In genomic region chr4:48078862-48079655, GRCh38 we compare ENCODE assay signal across 18 cellular contexts. TPM values are rescaled to one million over a fixed set of nuclear protein-coding genes. Genes with fewer than 3 reads are reported as not detected.
DNase-seq lines count a peak whose midpoint lies in the region; ATAC-seq and TF ChIP-seq lines count a peak whose summit lies in the region.
"Had no signal": no experiment of that assay in that cellular context is flagged by ENCODE, and none has a peak within 500 bp of the region (broad histone marks: within the 10 kb centered on the region; RNA-seq: fewer than 3 reads in every experiment).

No MANE protein-coding gene starts in this region.

- POLR2A ChIA-PET in activated CD8-positive, alpha-beta T cell treated with anti-CD3 and anti-CD28 coated beads, Interleukin-2, amount 10 ng/mL, durations not matched to agents 7 days and 5 days (lab: Charles Lee), result no interaction called here

- no peak overlapping the region for H3K27ac ChIP-seq in GM23338 (ENCODE audit: low read depth)
- H3K27ac ChIP-seq: C4-2B had no signal

- no peaks in the 10 kb centered on the region for H3K36me3 ChIP-seq in GM23338 (ENCODE audit: insufficient read depth)

- H3K9me2 ChIP-seq in GM23338 (ENCODE audit: insufficient read depth), result no peaks in the 10 kb centered on the region

- no peaks in the 10 kb centered on the region for H3K79me2 ChIP-seq in GM23338 (replicated peaks; ENCODE audit: insufficient read depth)

- no peaks in the 10 kb centered on the region for H3K27me3 ChIP-seq in GM23338 (ENCODE audit: insufficient read depth)

- TF ChIP-seq CTCF in GM23338 (conservative IDR thresholded peaks at IDR 0.05; ENCODE audit: low read depth in 2 of 2), result no peak

- CTCF ChIA-PET in activated CD8-positive, alpha-beta T cell treated with anti-CD3 and anti-CD28 coated beads, Interleukin-2, amount 10 ng/mL, durations not matched to agents 7 days and 5 days (lab: Charles Lee), result no interaction called here

- H3K4me1 ChIP-seq in GM23338 (ENCODE audit: insufficient read depth), result no peaks in the 10 kb centered on the region

- H3K27me3 Mint-ChIP-seq in GM23338 (ENCODE audit: insufficient read depth, low read depth, poor library complexity) (peaks cover 1% of the 10 kb centered on the region), immature natural killer cell (ENCODE audit: low read depth in 3 of 3) (peaks cover 0 to 4% (median 1%) of the 10 kb centered on the region in 3 donors)
- no peaks in the 10 kb centered on the region for H3K27me3 Mint-ChIP-seq in activated CD8-positive, alpha-beta T cell treated with anti-CD3 and anti-CD28 coated beads, Interleukin-2, amount 10 ng/mL, durations not matched to agents 7 days and 5 days (ENCODE audit: low read depth)
- H3K27me3 Mint-ChIP-seq: central memory CD8-positive, alpha-beta T cell had no signal

- no peaks in the 10 kb centered on the region for H3K4me1 Mint-ChIP-seq in GM23338
- H3K4me1 Mint-ChIP-seq in activated CD8-positive, alpha-beta T cell treated with anti-CD3 and anti-CD28 coated beads, Interleukin-2, amount 10 ng/mL, durations not matched to agents 7 days and 5 days (ENCODE audit: low read depth), result peaks cover 17% of the 10 kb centered on the region
- peaks cover 58 to 98% of the 10 kb centered on the region in 2 donors for H3K4me1 Mint-ChIP-seq in immature natural killer cell

- no peaks in the 10 kb centered on the region for H3F3A ChIP-seq in GM23338 (replicated peaks; ENCODE audit: low read depth)

- no peak for ATAC-seq in GM23338
- ATAC-seq in activated CD8-positive, alpha-beta T cell treated with anti-CD3 and anti-CD28 coated beads, Interleukin-2, amount 10 ng/mL, durations not matched to agents 7 days and 5 days, result no peak
- no peak for ATAC-seq in GM18520 (IDR thresholded peaks at IDR 0.05; ENCODE audit: unreplicated experiment)
- ATAC-seq: WTC11 had no signal

- peak overlapping the region; percentile 34; the same call in 1 of the 2 replicates for H2AFZ ChIP-seq in GM23338

- no peak overlapping the region for H3K27ac Mint-ChIP-seq in GM23338
- H3K27ac Mint-ChIP-seq in activated CD8-positive, alpha-beta T cell treated with anti-CD3 and anti-CD28 coated beads, Interleukin-2, amount 10 ng/mL, durations not matched to agents 7 days and 5 days, result peak overlapping the region; percentile 18
- H3K27ac Mint-ChIP-seq in immature natural killer cell, result peak overlapping the region; percentile 46 to 76 (median 71)
- H3K27ac Mint-ChIP-seq: WTC11 had no signal

- no peaks in the 10 kb centered on the region for H3K36me3 Mint-ChIP-seq in GM23338 (ENCODE audit: low read depth)
- H3K36me3 Mint-ChIP-seq in activated CD8-positive, alpha-beta T cell treated with anti-CD3 and anti-CD28 coated beads, Interleukin-2, amount 10 ng/mL, durations not matched to agents 7 days and 5 days (ENCODE audit: low read depth), result peaks cover 76% of the 10 kb centered on the region
- H3K36me3 Mint-ChIP-seq in immature natural killer cell, result peaks cover 13 to 65% (median 39%) of the 10 kb centered on the region in 3 donors
- H3K36me3 Mint-ChIP-seq: WTC11 had no signal

- H3K9me3 Mint-ChIP-seq in GM23338 (no peaks in the 10 kb centered on the region), immature natural killer cell (no peaks in the 10 kb centered on the region)
- no peaks in the 10 kb centered on the region for H3K9me3 Mint-ChIP-seq in activated CD8-positive, alpha-beta T cell treated with anti-CD3 and anti-CD28 coated beads, Interleukin-2, amount 10 ng/mL, durations not matched to agents 7 days and 5 days (ENCODE audit: insufficient read depth)
- H3K9me3 Mint-ChIP-seq: central memory CD8-positive, alpha-beta T cell; WTC11 had no signal

- H4K20me1 ChIP-seq in GM23338 (replicated peaks; ENCODE audit: insufficient read depth), result no peaks in the 10 kb centered on the region

- no peak overlapping the region for H3K4me2 ChIP-seq in GM23338

- H3K4me3 Mint-ChIP-seq in GM23338 (no peak overlapping the region), immature natural killer cell (no peak overlapping the region)
- H3K4me3 Mint-ChIP-seq in activated CD8-positive, alpha-beta T cell treated with anti-CD3 and anti-CD28 coated beads, Interleukin-2, amount 10 ng/mL, durations not matched to agents 7 days and 5 days, result no peak overlapping the region
- H3K4me3 Mint-ChIP-seq: central memory CD8-positive, alpha-beta T cell; WTC11 had no signal

- peak; percentile 11 for DNase-seq in A172 (ENCODE audit: low spot score)
- no peak for DNase-seq in GM23338 (ENCODE audit: low spot score)
- no peak for DNase-seq in activated CD8-positive, alpha-beta T cell treated with anti-CD3 and anti-CD28 coated beads, Interleukin-2, amount 10 ng/mL, durations not matched to agents 7 days and 5 days
- no peak for DNase-seq in immature natural killer cell
- DNase-seq in amygdala (lab: John Stamatoyannopoulos, UW), result no peak
- DNase-seq in cortex of kidney (lab: John Stamatoyannopoulos, UW), result no peak
- DNase-seq in NCI-H774 (lab: John Stamatoyannopoulos, UW), result no peak
- DNase-seq: DMS153; effector CD4-positive, alpha-beta T cell; NCI-H1417; NCI-H524; nucleus accumbens; SIG-M5; T-helper 2 cell had no signal

- H3K4me3 ChIP-seq in GM23338, result no peak overlapping the region

TF ChIP-seq in GM23338, 12 proteins besides CTCF, POLR2A, EP300 and RAD21 (continues in another document):
- TF ChIP-seq REST (IDR thresholded peaks at IDR 0.05; ENCODE audit: unreplicated experiment), result no peak

RNA-seq across cellular contexts. Expression of gene TXK, which starts 55.0 kb away (rescaled TPM):
- total RNA-seq in A172 (2014; rRNA removed; shearing (Covaris generic)), result not detected in 2 replicates
- total RNA-seq in GM23338 (2014; rRNA removed; shearing (Covaris generic)), result 0.14 and 0.50 TPM in 2 replicates
- polyA plus RNA-seq in GM23338 (2016; fragmentation: Nextera tagmentation; extraction: Ambion mirVana) (0.40 TPM in 1 of 2 replicates, not detected in the other), immature natural killer cell (100 to 1,000 TPM; 176 to 314 (median 243) TPM)
- total RNA-seq in activated CD8-positive, alpha-beta T cell treated with anti-CD3 and anti-CD28 coated beads, Interleukin-2, amount 10 ng/mL, durations not matched to agents 7 days and 5 days, result 10 to 100 TPM; 60.6 to 63.6 TPM

Comparison
In these comparisons a context has a peak if more than half of its experiments do, and no peak if none do; other contexts are left out.
1. RNA of gene TXK, which starts 55.0 kb away (total RNA-seq): 60.6 to 63.6 TPM in activated CD8-positive, alpha-beta T cell treated with anti-CD3 and anti-CD28 coated beads, Interleukin-2, amount 10 ng/mL, durations not matched to agents 7 days and 5 days; 0.14 to 0.50 TPM in GM23338 and not detected in A172; every median in the first group is over 10 times any median in the second.